15 cellular contexts compared by ENCODE assay signal in genomic region chr9:129749575-129749974, GRCh38. TPM values are rescaled to one million over a fixed set of nuclear protein-coding genes. Genes with fewer than 3 reads are reported as not detected.
"Had no signal": no experiment of that assay in that cellular context is flagged by ENCODE, and none has a peak within 500 bp of the region (broad histone marks: within the 10 kb centered on the region; RNA-seq: fewer than 3 reads in every experiment).

No MANE protein-coding gene starts in this region.

- H3K36me3 ChIP-seq: ascending aorta, cardiac muscle cell, left lung, prostate gland, uterus had no signal

- ATAC-seq: activated T-helper 17 cell treated with anti-CD3 and anti-CD28 coated beads, Interleukin-2, amount 50 U/mL, for 72 hours; left lung; right cardiac atrium had no signal

- H3K27ac ChIP-seq: ascending aorta, cardiac muscle cell, dorsolateral prefrontal cortex, left lung, prostate gland, uterus had no signal

- H3K4me3 ChIP-seq: ascending aorta, cardiac muscle cell, dorsolateral prefrontal cortex, left lung, prostate gland, uterus had no signal

- H3K9me3 ChIP-seq: ascending aorta, left lung, prostate gland, uterus had no signal

- H3K27me3 ChIP-seq: ascending aorta, cardiac muscle cell, uterus had no signal

- DNase-seq: activated CD4-positive, alpha-beta T cell treated with anti-CD3 and anti-CD28 coated beads for 1 hour; activated CD4-positive, alpha-beta T cell treated with anti-CD3 and anti-CD28 coated beads, Interleukin-2, amount 50 U/mL, for 4 hours; activated naive CD4-positive, alpha-beta T cell treated with Interleukin-2 at 50 U/mL for 16 hours; activated T-cell treated with anti-CD3 and anti-CD28 coated beads for 4 hours; dorsolateral prefrontal cortex; hippocampal formation; kidney; left lung; right cardiac atrium; small intestine; uterus had no signal

RNA-seq across cellular contexts. Expression of gene PTGES, which starts 3.3 kb away (rescaled TPM):
- total RNA-seq: activated T-helper 17 cell treated with anti-CD3 and anti-CD28 coated beads, Interleukin-2, amount 50 U/mL, for 72 hours had no signal
